21 cellular contexts compared by ENCODE assay signal in genomic region chr18:63677490-63678225, GRCh38. TPM values are rescaled to one million over a fixed set of nuclear protein-coding genes. Genes with fewer than 3 reads are reported as not detected.
DNase-seq lines count a peak whose midpoint lies in the region; ATAC-seq and TF ChIP-seq lines count a peak whose summit lies in the region.
"Had no signal": no experiment of that assay in that cellular context is flagged by ENCODE, and none has a peak within 500 bp of the region (broad histone marks: within the 10 kb centered on the region; RNA-seq: fewer than 3 reads in every experiment).

No MANE protein-coding gene starts in this region.

- H3K4me3 Mint-ChIP-seq in HFFc6 (no peak overlapping the region; the same call in 1 of the 2 replicates), endodermal cell (no peak overlapping the region)
- H3K4me3 Mint-ChIP-seq: activated naive CD4-positive, alpha-beta T cell treated with anti-CD3 and anti-CD28 coated beads, Interleukin-2, amount 50 U/mL, for 24 hours; activated T-cell treated with anti-CD3 and anti-CD28 coated beads, Interleukin-2, amount 50 U/mL, for 24 hours; brain; IgD-negative memory B cell had no signal

- H3K9ac ChIP-seq in PC-3 (ENCODE audit: low read length) (peak overlapping the region; percentile 57), endodermal cell (ENCODE audit: extremely low read depth, low read length, poor library complexity, severe bottlenecking) (no peak overlapping the region)
- H3K9ac ChIP-seq: SK-N-SH had no signal

- H3K36me3 ChIP-seq in PC-3 (ENCODE audit: low read depth, low read length) (no peaks in the 10 kb centered on the region), endodermal cell (ENCODE audit: control insufficient read depth, insufficient read depth, low read length) (no peaks in the 10 kb centered on the region)

- no peaks in the 10 kb centered on the region for H3K79me2 ChIP-seq in PC-3 (ENCODE audit: low read length)

- H3K9me2 ChIP-seq in PC-3 (replicated peaks; ENCODE audit: low read length): no peaks in the 10 kb centered on the region
- H3K9me2 ChIP-seq: SK-N-SH had no signal

- BruUV-seq in PC-3 (replicated peaks; lab: Mats Ljungman, UMichigan): no TSS peak

- peaks cover 15% of the 10 kb centered on the region for H3F3A ChIP-seq in PC-3 (ENCODE audit: low read length, unreplicated experiment)

- H2AFZ ChIP-seq in PC-3 (ENCODE audit: low read length): no peak overlapping the region

- H3K27me3 ChIP-seq in PC-3 (ENCODE audit: low read length): no peaks in the 10 kb centered on the region
- H3K27me3 ChIP-seq in endodermal cell (ENCODE audit: control insufficient read depth, insufficient read depth, low read length, poor library complexity, severe bottlenecking): no peaks in the 10 kb centered on the region

- WGBS in endodermal cell (ENCODE audit: insufficient coverage in 1 of 2, insufficient read length in 1 of 2), 2 experiments: 83 to 87% methylated on average over 4 to 5 of the region's 5 CpGs

- no peaks in the 10 kb centered on the region for H3K9me3 Mint-ChIP-seq in HFFc6
- no peaks in the 10 kb centered on the region for H3K9me3 Mint-ChIP-seq in endodermal cell
- H3K9me3 Mint-ChIP-seq: activated T-cell treated with anti-CD3 and anti-CD28 coated beads, Interleukin-2, amount 50 U/mL, for 24 hours had no signal

- H3K27me3 Mint-ChIP-seq in HFFc6 (ENCODE audit: insufficient read depth) (no peaks in the 10 kb centered on the region), endodermal cell (ENCODE audit: insufficient read depth) (no peaks in the 10 kb centered on the region)
- H3K27me3 Mint-ChIP-seq: activated T-cell treated with anti-CD3 and anti-CD28 coated beads, Interleukin-2, amount 50 U/mL, for 24 hours had no signal

- no peaks in the 10 kb centered on the region for H4K20me1 ChIP-seq in PC-3 (ENCODE audit: low read length)

- CTCF ChIA-PET in PC-3 (lab: Charles Lee): interaction anchor here (0.5 to 1.2 kb wide), 4 partner anchors 64 to 159 kb away, joined by 3 to 12 read pairs (median 8); no protein-coding TSS in a partner anchor

- H3K9me3 ChIP-seq in PC-3 (ENCODE audit: low read length) (no peaks in the 10 kb centered on the region), endodermal cell (ENCODE audit: control insufficient read depth, low read length) (no peaks in the 10 kb centered on the region)
- H3K9me3 ChIP-seq: Caco-2, SK-N-SH had no signal

- H3K4me1 ChIP-seq in PC-3 (ENCODE audit: insufficient read depth, low read length): peaks cover 49% of the 10 kb centered on the region
- peaks cover 8% of the 10 kb centered on the region for H3K4me1 ChIP-seq in endodermal cell (ENCODE audit: control insufficient read depth, insufficient read depth, low read length)
- H3K4me1 ChIP-seq: Caco-2 had no signal

- intact Hi-C loops in PC-3 (cut with micrococcal nuclease): loop anchor here (1.0 kb wide), 1 partner anchor 70 kb away; no protein-coding TSS in a partner anchor

- POLR2A ChIA-PET in PC-3 (lab: Charles Lee; ENCODE audit: unreplicated experiment): interaction anchor here (0.5 to 0.6 kb wide), 2 partner anchors 87 to 100 kb away, joined by 4 to 8 read pairs; no protein-coding TSS in a partner anchor

- no peak overlapping the region for H3K4me2 ChIP-seq in PC-3 (ENCODE audit: low read length)
- H3K4me2 ChIP-seq: SK-N-SH had no signal

- H3K4me3 ChIP-seq in AG09309 (ENCODE audit: control insufficient read depth, low read depth, low read length) (no peak overlapping the region), PC-3 (ENCODE audit: low read length) (no peak overlapping the region), fibroblast of villous mesenchyme (ENCODE audit: low read depth, low read length) (no peak overlapping the region), endodermal cell (ENCODE audit: low read length) (no peak overlapping the region)

- DNase-seq in AG09309 (ENCODE audit: low read depth) (peak; percentile 31), HFFc6 (no peak), PC-3 (peak; percentile 50), fibroblast of villous mesenchyme (ENCODE audit: low read depth) (peak; percentile 40), endodermal cell (no peak), GM19240 (ENCODE audit: insufficient read length, low spot score) (no peak), GOT3 (lab: John Stamatoyannopoulos, UW) (no peak)
- DNase-seq: activated CD4-positive, alpha-beta T cell treated with anti-CD3 and anti-CD28 coated beads, Interleukin-2, amount 50 U/mL, for 4 hours; activated T-cell treated with anti-CD3 and anti-CD28 coated beads, Interleukin-2, amount 50 U/mL, for 24 hours; Caco-2; hippocampal formation; midbrain; NCI-H1105 treated with DMSO at 0.1 percent for 48 hours; right cardiac atrium; SK-N-SH had no signal

- H3K36me3 Mint-ChIP-seq in HFFc6 (ENCODE audit: low read depth) (peaks cover 5% of the 10 kb centered on the region; the same call in 1 of the 2 replicates), endodermal cell (ENCODE audit: low read depth) (no peaks in the 10 kb centered on the region)
- H3K36me3 Mint-ChIP-seq: activated naive CD4-positive, alpha-beta T cell treated with anti-CD3 and anti-CD28 coated beads, Interleukin-2, amount 50 U/mL, for 24 hours; brain had no signal

- peak overlapping the region; percentile 73 for H3K27ac ChIP-seq in PC-3 (ENCODE audit: low read length)
- H3K27ac ChIP-seq in endodermal cell (ENCODE audit: low read depth, low read length): no peak overlapping the region

- H3K4me1 Mint-ChIP-seq in HFFc6 (ENCODE audit: low read depth): peaks cover 41% of the 10 kb centered on the region
- H3K4me1 Mint-ChIP-seq in endodermal cell: peaks cover 13% of the 10 kb centered on the region
- H3K4me1 Mint-ChIP-seq: activated naive CD4-positive, alpha-beta T cell treated with anti-CD3 and anti-CD28 coated beads, Interleukin-2, amount 50 U/mL, for 24 hours; brain; IgD-negative memory B cell had no signal

- ATAC-seq in PC-3 (no peak), HG02763 (IDR thresholded peaks at IDR 0.05; ENCODE audit: unreplicated experiment) (no peak)
- ATAC-seq: right cardiac atrium had no signal

- TF ChIP-seq CTCF in AG09309 (IDR thresholded peaks at IDR 0.05; ENCODE audit: control insufficient read depth, insufficient read depth, low read depth, low read length, missing control alignments) (no peak), HFFc6 (IDR thresholded peaks at IDR 0.05) (no peak), PC-3 (conservative IDR thresholded peaks at IDR 0.05; ENCODE audit: low read depth, low read length) (no peak), fibroblast of villous mesenchyme (IDR thresholded peaks at IDR 0.05; ENCODE audit: insufficient read depth, low read depth, low read length) (no peak), endodermal cell (conservative IDR thresholded peaks at IDR 0.05) (no peak)

- H3K27ac Mint-ChIP-seq in HFFc6 (peak overlapping the region; percentile 70), endodermal cell (no peak overlapping the region)
- H3K27ac Mint-ChIP-seq: activated naive CD4-positive, alpha-beta T cell treated with anti-CD3 and anti-CD28 coated beads, Interleukin-2, amount 50 U/mL, for 24 hours; activated T-cell treated with anti-CD3 and anti-CD28 coated beads, Interleukin-2, amount 50 U/mL, for 24 hours; brain; IgD-negative memory B cell had no signal

RNA-seq across cellular contexts. Expression of gene SERPINB3, which starts 16.0 kb away (rescaled TPM):
- total RNA-seq in HFFc6 (2021; fragmentation: NEBNext Ultra II Directional; extraction: Animal tissue kit (Norgen Biotek cat#: 25700)): not detected
- total RNA-seq in PC-3 (2014; rRNA removed): 5.6 and 6.3 TPM in 2 replicates
- not detected in 2 replicates for total RNA-seq in fibroblast of villous mesenchyme
- not detected for total RNA-seq in endodermal cell
- not detected for polyA plus RNA-seq in endodermal cell (2013, experiment 1 of 2)
- not detected for polyA plus RNA-seq in endodermal cell (2013, experiment 2 of 2)
- total RNA-seq: Caco-2, dermis microvascular lymphatic vessel endothelial cell, G401, right cardiac atrium had no signal
- polyA plus RNA-seq: IgD-negative memory B cell, right cardiac atrium had no signal

RNA-seq across cellular contexts. Expression of gene SERPINB11, which starts 25.1 kb away (rescaled TPM):
- total RNA-seq in HFFc6 (2021; fragmentation: NEBNext Ultra II Directional; extraction: Animal tissue kit (Norgen Biotek cat#: 25700)): not detected
- total RNA-seq in PC-3 (2014; rRNA removed) (not detected in 2 replicates), fibroblast of villous mesenchyme (not detected in 2 replicates), endodermal cell (not detected)
- polyA plus RNA-seq in endodermal cell (2013, experiment 1 of 2): not detected
- not detected for polyA plus RNA-seq in endodermal cell (2013, experiment 2 of 2)
- total RNA-seq: Caco-2, dermis microvascular lymphatic vessel endothelial cell, G401, right cardiac atrium had no signal
- polyA plus RNA-seq: IgD-negative memory B cell, right cardiac atrium, SK-N-SH had no signal

RNA-seq across cellular contexts. Expression of gene SERPINB4, which starts 33.6 kb away (rescaled TPM):
- total RNA-seq in HFFc6 (2021; fragmentation: NEBNext Ultra II Directional; extraction: Animal tissue kit (Norgen Biotek cat#: 25700)): not detected
- total RNA-seq in PC-3 (2014; rRNA removed): 0.40 TPM in 1 of 2 replicates, not detected in the other
- not detected in 2 replicates for total RNA-seq in fibroblast of villous mesenchyme
- total RNA-seq in endodermal cell: under 1 TPM in 1 of 2 donors, not detected in 1; 0.24 TPM
- polyA plus RNA-seq in endodermal cell (2013, experiment 1 of 2): not detected
- polyA plus RNA-seq in endodermal cell (2013, experiment 2 of 2): not detected
- total RNA-seq: Caco-2, G401, right cardiac atrium had no signal
- polyA plus RNA-seq: IgD-negative memory B cell, right cardiac atrium, SK-N-SH had no signal

Comparison
In these comparisons a context has a peak if more than half of its experiments do, and no peak if none do; other contexts are left out.
1. DNase-seq: peak in AG09309 (single experiment), PC-3 (single experiment) and fibroblast of villous mesenchyme (single experiment); none in HFFc6 (single experiment), endodermal cell (single experiment), GM19240 (single experiment) and GOT3 (single experiment).